ENCODE assay signal across 1 cellular context in genomic region chr15:74599156-74599555, GRCh38.
TF ChIP-seq lines count a peak whose summit lies in the region.

No MANE protein-coding gene starts in this region.

TF ChIP-seq in GM23338, 12 proteins besides CTCF, POLR2A, EP300 and RAD21 (continued from another document):
- TF ChIP-seq, protein P1, sequence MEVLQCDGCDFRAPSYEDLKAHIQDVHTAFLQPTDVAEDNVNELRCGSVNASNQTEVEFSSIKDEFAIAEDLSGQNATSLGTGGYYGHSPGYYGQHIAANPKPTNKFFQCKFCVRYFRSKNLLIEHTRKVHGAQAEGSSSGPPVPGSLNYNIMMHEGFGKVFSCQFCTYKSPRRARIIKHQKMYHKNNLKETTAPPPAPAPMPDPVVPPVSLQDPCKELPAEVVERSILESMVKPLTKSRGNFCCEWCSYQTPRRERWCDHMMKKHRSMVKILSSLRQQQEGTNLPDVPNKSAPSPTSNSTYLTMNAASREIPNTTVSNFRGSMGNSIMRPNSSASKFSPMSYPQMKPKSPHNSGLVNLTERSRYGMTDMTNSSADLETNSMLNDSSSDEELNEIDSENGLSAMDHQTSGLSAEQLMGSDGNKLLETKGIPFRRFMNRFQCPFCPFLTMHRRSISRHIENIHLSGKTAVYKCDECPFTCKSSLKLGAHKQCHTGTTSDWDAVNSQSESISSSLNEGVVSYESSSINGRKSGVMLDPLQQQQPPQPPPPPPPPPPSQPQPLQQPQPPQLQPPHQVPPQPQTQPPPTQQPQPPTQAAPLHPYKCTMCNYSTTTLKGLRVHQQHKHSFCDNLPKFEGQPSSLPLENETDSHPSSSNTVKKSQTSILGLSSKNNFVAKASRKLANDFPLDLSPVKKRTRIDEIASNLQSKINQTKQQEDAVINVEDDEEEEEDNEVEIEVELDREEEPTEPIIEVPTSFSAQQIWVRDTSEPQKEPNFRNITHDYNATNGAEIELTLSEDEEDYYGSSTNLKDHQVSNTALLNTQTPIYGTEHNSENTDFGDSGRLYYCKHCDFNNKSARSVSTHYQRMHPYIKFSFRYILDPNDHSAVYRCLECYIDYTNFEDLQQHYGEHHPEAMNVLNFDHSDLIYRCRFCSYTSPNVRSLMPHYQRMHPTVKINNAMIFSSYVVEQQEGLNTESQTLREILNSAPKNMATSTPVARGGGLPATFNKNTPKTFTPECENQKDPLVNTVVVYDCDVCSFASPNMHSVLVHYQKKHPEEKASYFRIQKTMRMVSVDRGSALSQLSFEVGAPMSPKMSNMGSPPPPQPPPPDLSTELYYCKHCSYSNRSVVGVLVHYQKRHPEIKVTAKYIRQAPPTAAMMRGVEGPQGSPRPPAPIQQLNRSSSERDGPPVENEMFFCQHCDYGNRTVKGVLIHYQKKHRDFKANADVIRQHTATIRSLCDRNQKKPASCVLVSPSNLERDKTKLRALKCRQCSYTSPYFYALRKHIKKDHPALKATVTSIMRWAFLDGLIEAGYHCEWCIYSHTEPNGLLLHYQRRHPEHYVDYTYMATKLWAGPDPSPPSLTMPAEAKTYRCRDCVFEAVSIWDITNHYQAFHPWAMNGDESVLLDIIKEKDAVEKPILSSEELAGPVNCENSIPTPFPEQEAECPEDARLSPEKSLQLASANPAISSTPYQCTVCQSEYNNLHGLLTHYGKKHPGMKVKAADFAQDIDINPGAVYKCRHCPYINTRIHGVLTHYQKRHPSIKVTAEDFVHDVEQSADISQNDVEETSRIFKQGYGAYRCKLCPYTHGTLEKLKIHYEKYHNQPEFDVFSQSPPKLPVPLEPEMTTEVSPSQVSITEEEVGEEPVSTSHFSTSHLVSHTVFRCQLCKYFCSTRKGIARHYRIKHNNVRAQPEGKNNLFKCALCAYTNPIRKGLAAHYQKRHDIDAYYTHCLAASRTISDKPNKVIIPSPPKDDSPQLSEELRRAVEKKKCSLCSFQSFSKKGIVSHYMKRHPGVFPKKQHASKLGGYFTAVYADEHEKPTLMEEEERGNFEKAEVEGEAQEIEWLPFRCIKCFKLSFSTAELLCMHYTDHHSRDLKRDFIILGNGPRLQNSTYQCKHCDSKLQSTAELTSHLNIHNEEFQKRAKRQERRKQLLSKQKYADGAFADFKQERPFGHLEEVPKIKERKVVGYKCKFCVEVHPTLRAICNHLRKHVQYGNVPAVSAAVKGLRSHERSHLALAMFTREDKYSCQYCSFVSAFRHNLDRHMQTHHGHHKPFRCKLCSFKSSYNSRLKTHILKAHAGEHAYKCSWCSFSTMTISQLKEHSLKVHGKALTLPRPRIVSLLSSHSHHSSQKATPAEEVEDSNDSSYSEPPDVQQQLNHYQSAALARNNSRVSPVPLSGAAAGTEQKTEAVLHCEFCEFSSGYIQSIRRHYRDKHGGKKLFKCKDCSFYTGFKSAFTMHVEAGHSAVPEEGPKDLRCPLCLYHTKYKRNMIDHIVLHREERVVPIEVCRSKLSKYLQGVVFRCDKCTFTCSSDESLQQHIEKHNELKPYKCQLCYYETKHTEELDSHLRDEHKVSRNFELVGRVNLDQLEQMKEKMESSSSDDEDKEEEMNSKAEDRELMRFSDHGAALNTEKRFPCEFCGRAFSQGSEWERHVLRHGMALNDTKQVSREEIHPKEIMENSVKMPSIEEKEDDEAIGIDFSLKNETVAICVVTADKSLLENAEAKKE (CRISPR knock-in tag; IDR thresholded peaks at IDR 0.05) = no peak
